20 cellular contexts compared by ENCODE assay signal in genomic region chr11:8066036-8066910, GRCh38. TPM values are rescaled to one million over a fixed set of nuclear protein-coding genes. Genes with fewer than 3 reads are reported as not detected.
A peak's percentile ranks its signal among the peaks of the same experiment; 100 is the strongest.
DNase-seq lines count a peak whose midpoint lies in the region; ATAC-seq and TF ChIP-seq lines count a peak whose summit lies in the region.
"Had no signal": no experiment of that assay in that cellular context is flagged by ENCODE, and none has a peak within 500 bp of the region (broad histone marks: within the 10 kb centered on the region; RNA-seq: fewer than 3 reads in every experiment).

No MANE protein-coding gene starts in this region.

- H4K20me1 ChIP-seq in H9 (ENCODE audit: control insufficient read depth, insufficient read depth, insufficient read length), result no peaks in the 10 kb centered on the region

- no peak overlapping the region for H3K56ac ChIP-seq in H9 (ENCODE audit: insufficient read length, low read depth, low read length)

- TF ChIP-seq POLR2A in stomach (IDR thresholded peaks at IDR 0.05), result no peak

- no TSS peak for BruUV-seq in Caco-2 (replicated peaks; lab: Mats Ljungman, UMichigan)

- no CpG with 5 or more reads among the region's 17 CpGs for WGBS in H9 (ENCODE audit: extremely low coverage, insufficient read length, low lambda C conversion rate)
- WGBS in stomach, 5 donors, result 75 to 87% (median 80%) methylated on average over 10 to 17 of the region's 17 CpGs

- no peaks in the 10 kb centered on the region for H3K36me3 ChIP-seq in stomach
- H3K36me3 ChIP-seq in Caco-2 (ENCODE audit: control insufficient read depth, insufficient read depth, low read length), result no peaks in the 10 kb centered on the region

- peaks cover 17 to 29% of the 10 kb centered on the region in 2 experiments for H3K4me1 Mint-ChIP-seq in H9
- no peaks in the 10 kb centered on the region for H3K4me1 Mint-ChIP-seq in Caco-2 (ENCODE audit: low read depth, unreplicated experiment)
- H3K4me1 Mint-ChIP-seq: CD14-positive monocyte, neural crest cell had no signal

- no peak overlapping the region for H2AFZ ChIP-seq in H9 (ENCODE audit: low read length)

- H3K4me3 ChIP-seq in stomach (no peak overlapping the region), Caco-2 (ENCODE audit: low read depth, low read length) (no peak overlapping the region)
- H3K4me3 ChIP-seq: psoas muscle, skin epidermis had no signal

- H2AK5ac ChIP-seq in H9 (ENCODE audit: insufficient read length, low read length), result no peak overlapping the region

- H3K36me3 Mint-ChIP-seq in H9 (ENCODE audit: insufficient read depth in 1 of 3, low read depth in 3 of 3) (no peaks in the 10 kb centered on the region), Caco-2 (ENCODE audit: insufficient read depth, unreplicated experiment) (no peaks in the 10 kb centered on the region)
- H3K36me3 Mint-ChIP-seq: CD14-positive monocyte had no signal

- intact Hi-C loops in stomach (cut with DNase I; ENCODE audit: low total_unique reads), result no loop called here
- intact Hi-C loops in Caco-2 (cut with micrococcal nuclease; ENCODE audit: unreplicated experiment), result no loop called here

- no peak overlapping the region for H2BK5ac ChIP-seq in H9 (ENCODE audit: insufficient read length, low read length)

- H4K8ac ChIP-seq in H9 (replicated peaks; ENCODE audit: insufficient read length, low read depth, low read length), result no peak overlapping the region

- CTCF ChIA-PET in Caco-2 (lab: Charles Lee), result interaction anchor here (1.0 to 1.5 kb wide), 2 partner anchors 32 to 60 kb away, joined by 4 read pairs; no protein-coding TSS in a partner anchor

- no peak for DNase-seq in H9
- DNase-seq in stomach, result peak; percentile 20
- DNase-seq in Caco-2, result no peak
- DNase-seq: activated B cell treated with CpG ODN at 0.5 μM for 24 hours; effector memory CD4-positive, alpha-beta T cell; foreskin melanocyte; NCI-H1092 treated with DMSO at 0.1 percent for 48 hours; NCI-H2029; NCI-H2227 treated with DMSO at 0.1 percent for 48 hours; NCI-H748 treated with DMSO at 0.1 percent for 48 hours; psoas muscle had no signal

- H3K27ac Mint-ChIP-seq in H9, result peak overlapping the region in 1 of 3 experiments; percentile 2; a peak in 1 of 7 replicates
- H3K27ac Mint-ChIP-seq in Caco-2 (ENCODE audit: unreplicated experiment), result no peak overlapping the region
- H3K27ac Mint-ChIP-seq: activated B cell treated with CpG ODN at 0.5 μM for 24 hours, CD14-positive monocyte had no signal

- no peak overlapping the region for H4K5ac ChIP-seq in H9 (ENCODE audit: insufficient read length, low read depth, low read length)

- no peaks in the 10 kb centered on the region for H3K9me3 Mint-ChIP-seq in H9
- H3K9me3 Mint-ChIP-seq in Caco-2 (ENCODE audit: unreplicated experiment), result no peaks in the 10 kb centered on the region
- H3K9me3 Mint-ChIP-seq: activated B cell treated with CpG ODN at 0.5 μM for 24 hours, neural crest cell had no signal

- no peak overlapping the region for H2BK120ac ChIP-seq in H9 (ENCODE audit: low read depth, low read length, poor library complexity, severe bottlenecking)

- ATAC-seq in SK-N-SH treated with all-trans-retinoic acid at 6 μM for 48 hours (peak; percentile 6), GM18519 (IDR thresholded peaks at IDR 0.05; ENCODE audit: low FRiP score, unreplicated experiment) (no peak), HG03432 (IDR thresholded peaks at IDR 0.05; ENCODE audit: unreplicated experiment) (no peak)
- ATAC-seq: esophagus mucosa, psoas muscle had no signal

- no peak overlapping the region for H4K91ac ChIP-seq in H9 (ENCODE audit: insufficient read length, low read depth, low read length)

- H3K9me3 ChIP-seq in H9 (ENCODE audit: control insufficient read depth, low read depth, low read length) (no peaks in the 10 kb centered on the region), stomach (no peaks in the 10 kb centered on the region), Caco-2 (no peaks in the 10 kb centered on the region)
- H3K9me3 ChIP-seq: psoas muscle had no signal

- H2BK12ac ChIP-seq in H9 (ENCODE audit: insufficient read length, low read depth, low read length), result no peak overlapping the region

- H3K27me3 ChIP-seq in H9 (ENCODE audit: insufficient read depth, low read length) (no peaks in the 10 kb centered on the region), layer of hippocampus (ENCODE audit: control insufficient read depth, insufficient read depth, low read length) (no peaks in the 10 kb centered on the region), stomach (peaks cover 0 to 3% (median 0%) of the 10 kb centered on the region in 3 donors), Caco-2 (replicated peaks; ENCODE audit: control insufficient read depth, insufficient read depth, low read length) (no peaks in the 10 kb centered on the region)

- no peaks in the 10 kb centered on the region for H3K79me2 ChIP-seq in H9 (ENCODE audit: insufficient read depth, low read length)

- H2BK15ac ChIP-seq in H9 (ENCODE audit: low read depth, low read length), result no peak overlapping the region

- H3K18ac ChIP-seq in H9 (ENCODE audit: insufficient read length, low read depth, low read length), result no peak overlapping the region

- no peaks in the 10 kb centered on the region for H3K79me1 ChIP-seq in H9 (ENCODE audit: insufficient read depth, low read depth, low read length, poor library complexity, severe bottlenecking)

- no peak overlapping the region for H3K9ac ChIP-seq in H9 (ENCODE audit: extremely low read depth, insufficient read length, low read length)

- H3K14ac ChIP-seq in H9 (ENCODE audit: insufficient read depth, low read length), result peak overlapping the region; percentile 18

- H3K4me1 ChIP-seq in H9 (ENCODE audit: insufficient read depth, low read length) (peaks cover 2% of the 10 kb centered on the region; the same call in 1 of the 2 replicates), stomach (peaks cover 17 to 61% (median 32%) of the 10 kb centered on the region in 4 donors), Caco-2 (no peaks in the 10 kb centered on the region)

- no peak overlapping the region for H3K4me2 ChIP-seq in H9 (ENCODE audit: insufficient read depth, insufficient read length, low read length)

- H2BK20ac ChIP-seq in H9 (ENCODE audit: low read depth, low read length, poor library complexity, severe bottlenecking), result no peak overlapping the region

- H3K23me2 ChIP-seq in H9 (ENCODE audit: insufficient read length, low read depth, low read length, poor library complexity, severe bottlenecking), result no peaks in the 10 kb centered on the region

- H3K4ac ChIP-seq in H9 (ENCODE audit: low read depth, low read length), result no peak overlapping the region

- TF ChIP-seq CTCF in H9 (conservative IDR thresholded peaks at IDR 0.05) (no peak), stomach (IDR thresholded peaks at IDR 0.05) (no peak), Caco-2 (IDR thresholded peaks at IDR 0.05; ENCODE audit: insufficient read depth in 1 of 2, low read depth in 1 of 2, low read length in 1 of 2, severe bottlenecking in 1 of 2, unreplicated experiment in 1 of 2) (no peak)

- POLR2A ChIA-PET in Caco-2 (lab: Charles Lee), result no interaction called here

- no peak for TF ChIP-seq EP300 in stomach (IDR thresholded peaks at IDR 0.05)

- H3K27me3 Mint-ChIP-seq in H9 (ENCODE audit: low read depth) (peaks cover 23% of the 10 kb centered on the region), Caco-2 (ENCODE audit: insufficient read depth, unreplicated experiment) (peaks cover 8% of the 10 kb centered on the region)

- no peak overlapping the region for H3T11ph ChIP-seq in H9 (ENCODE audit: low read length)

- H3K4me3 Mint-ChIP-seq in H9, result no peak overlapping the region
- no peak overlapping the region for H3K4me3 Mint-ChIP-seq in Caco-2 (ENCODE audit: unreplicated experiment)
- H3K4me3 Mint-ChIP-seq: activated B cell treated with CpG ODN at 0.5 μM for 24 hours, CD14-positive monocyte, neural crest cell had no signal

- no peak overlapping the region for H3K23ac ChIP-seq in H9 (ENCODE audit: insufficient read length, low read depth, low read length)

- H3K27ac ChIP-seq in H9 (ENCODE audit: insufficient read length, low read depth, low read length) (no peak overlapping the region), layer of hippocampus (ENCODE audit: low read depth, low read length) (peak overlapping the region; percentile 0), stomach (peak overlapping the region in 1 of 5 donors; percentile 27)
- H3K27ac ChIP-seq: psoas muscle, RWPE1, skin epidermis had no signal

TF ChIP-seq in SK-N-SH treated with all-trans-retinoic acid at 6 μM for 48 hours, 23 proteins besides CTCF, POLR2A, EP300 and RAD21 (continues in another document):
- TF ChIP-seq TOX (CRISPR knock-in tag; IDR thresholded peaks at IDR 0.05; ENCODE audit: borderline replicate concordance), result no peak
- TF ChIP-seq TCF4 (CRISPR knock-in tag; IDR thresholded peaks at IDR 0.05; ENCODE audit: borderline replicate concordance), result no peak
- TF ChIP-seq POU6F1 (CRISPR knock-in tag; IDR thresholded peaks at IDR 0.05; ENCODE audit: borderline replicate concordance, low read depth), result no peak
- no peak for TF ChIP-seq ZFP30 (CRISPR knock-in tag; IDR thresholded peaks at IDR 0.05)
- no peak for TF ChIP-seq BACH2 (CRISPR knock-in tag; IDR thresholded peaks at IDR 0.05; ENCODE audit: borderline replicate concordance)
- TF ChIP-seq CREB5 (CRISPR knock-in tag; IDR thresholded peaks at IDR 0.05; ENCODE audit: low read depth), result no peak

RNA-seq across cellular contexts. Expression of gene TUB, which starts 14.7 kb away (rescaled TPM):
- total RNA-seq in H9 (2021) (14.8 and 14.9 TPM in 2 replicates), stomach (10 to 100 TPM in 1 of 5 donors, 1 to 10 TPM in 1, under 1 TPM in 2, not detected in 1; under 0.01 to 12.1 (median 2.4) TPM), Caco-2 (2022) (not detected in 2 replicates)
- polyA plus RNA-seq in stomach, result 1 to 10 TPM in 2 of 3 donors, under 1 TPM in 1; 0.83 to 2.1 (median 1.4) TPM
- total RNA-seq: activated B cell treated with CpG ODN at 0.5 μM for 24 hours had no signal
- polyA plus RNA-seq: CD14-positive monocyte had no signal
